Comparison of ENCODE assay signal across 17 cellular contexts in genomic region chr6:122653094-122653493, GRCh38. TPM values are rescaled to one million over a fixed set of nuclear protein-coding genes. Genes with fewer than 3 reads are reported as not detected.
A peak's percentile ranks its signal among the peaks of the same experiment; 100 is the strongest.
DNase-seq lines count a peak whose midpoint lies in the region; ATAC-seq and TF ChIP-seq lines count a peak whose summit lies in the region.
"Had no signal": no experiment of that assay in that cellular context is flagged by ENCODE, and none has a peak within 500 bp of the region (broad histone marks: within the 10 kb centered on the region; RNA-seq: fewer than 3 reads in every experiment).

No MANE protein-coding gene starts in this region.

- peak overlapping the region in 3 of 4 donors; percentile 7 to 57 (median 51) for H3K27ac ChIP-seq in Peyer's patch
- H3K27ac ChIP-seq: adrenal gland, ovary had no signal

- DNase-seq in Daoy (ENCODE audit: low read depth): peak; percentile 51
- DNase-seq in Peyer's patch: peak in 1 of 3 donors; percentile 55
- peak; percentile 97 for DNase-seq in renal cortical epithelial cell (ENCODE audit: low read depth)
- no peak for DNase-seq in NCI-H2029 treated with DMSO at 0.1 percent for 48 hours (lab: John Stamatoyannopoulos, UW)
- DNase-seq: activated CD4-positive, alpha-beta T cell treated with anti-CD3 and anti-CD28 coated beads, Interleukin-2, amount 10 ng/mL, durations not matched to agents 24 days and 14 days; activated T-cell treated with anti-CD3 and anti-CD28 coated beads, Interleukin-2, amount 50 U/mL, for 72 hours; adrenal gland; DMS153; KG1; midbrain; NCI-H1436 treated with DMSO at 0.1 percent for 48 hours; NCI-H524 treated with DMSO at 0.1 percent for 48 hours; ovary had no signal

- TF ChIP-seq CTCF in Peyer's patch (IDR thresholded peaks at IDR 0.05): no peak

- H3K4me3 ChIP-seq in Peyer's patch: no peak overlapping the region
- H3K4me3 ChIP-seq: adrenal gland, ovary had no signal

- TF ChIP-seq POLR2A in Peyer's patch (IDR thresholded peaks at IDR 0.05): no peak

- H3K36me3 ChIP-seq in Peyer's patch: no peaks in the 10 kb centered on the region
- H3K36me3 ChIP-seq: adrenal gland, ovary had no signal

- peak; percentile 47 for ATAC-seq in esophagus mucosa
- no peak for ATAC-seq in GM18867 (IDR thresholded peaks at IDR 0.05; ENCODE audit: unreplicated experiment)
- ATAC-seq in GM18907 (IDR thresholded peaks at IDR 0.05; ENCODE audit: unreplicated experiment): no peak
- no peak for ATAC-seq in GM21717 (IDR thresholded peaks at IDR 0.05; ENCODE audit: unreplicated experiment)
- ATAC-seq: activated T-cell treated with anti-CD3 and anti-CD28 coated beads, Interleukin-2, amount 50 U/mL, for 72 hours had no signal

- no peaks in the 10 kb centered on the region for H3K9me3 ChIP-seq in Peyer's patch
- H3K9me3 ChIP-seq: adrenal gland, ovary had no signal

- H3K27me3 ChIP-seq in Peyer's patch: no peaks in the 10 kb centered on the region
- H3K27me3 ChIP-seq: adrenal gland, ovary had no signal

- peaks cover 0 to 7% (median 0%) of the 10 kb centered on the region in 4 donors for H3K4me1 ChIP-seq in Peyer's patch

RNA-seq across cellular contexts. Expression of gene PKIB, which starts 42.9 kb away (rescaled TPM):
- total RNA-seq in Daoy (2014; rRNA removed; shearing (Covaris generic)): 23.7 and 29.1 TPM in 2 replicates
- 100 to 1,000 TPM in 1 of 4 donors, 10 to 100 TPM in 2, 1 to 10 TPM in 1; 4.1 to 119 (median 41.9) TPM for total RNA-seq in Peyer's patch
- 0.88 TPM for total RNA-seq in esophagus mucosa
- total RNA-seq in renal cortical epithelial cell: 3.6 and 29.3 TPM in 2 replicates
- total RNA-seq: activated CD4-positive, alpha-beta T cell treated with anti-CD3 and anti-CD28 coated beads, Interleukin-2, amount 10 ng/mL, durations not matched to agents 24 days and 14 days had no signal
